Comparison of ENCODE assay signal across 8 cellular contexts in genomic region chr9:133335924-133336811, GRCh38. TPM values are rescaled to one million over a fixed set of nuclear protein-coding genes. Genes with fewer than 3 reads are reported as not detected.
DNase-seq lines count a peak whose midpoint lies in the region; ATAC-seq and TF ChIP-seq lines count a peak whose summit lies in the region.

TSS of gene SURF6 (minus strand) at chr9:133336188. CDS start at chr9:133336132, 56 bp downstream.

- H3K4me3 Mint-ChIP-seq in activated CD4-positive, alpha-beta T cell treated with anti-CD3 and anti-CD28 coated beads, Interleukin-2, amount 10 ng/mL, durations not matched to agents 7 days and 5 days, result peak within 1 kb of the TSS; percentile 93

- H3K36me3 Mint-ChIP-seq in activated CD4-positive, alpha-beta T cell treated with anti-CD3 and anti-CD28 coated beads, Interleukin-2, amount 10 ng/mL, durations not matched to agents 7 days and 5 days (ENCODE audit: low read depth), result peaks cover 50% of the 10 kb centered on the region

- no peak for TF ChIP-seq CTCF in coronary artery (IDR thresholded peaks at IDR 0.05)

- H3K27ac Mint-ChIP-seq in activated CD4-positive, alpha-beta T cell treated with anti-CD3 and anti-CD28 coated beads, Interleukin-2, amount 10 ng/mL, durations not matched to agents 7 days and 5 days, result peak within 1 kb of the TSS; percentile 94

- ATAC-seq in GM19397 (IDR thresholded peaks at IDR 0.05; ENCODE audit: unreplicated experiment) (peak; percentile 76), HG03558 (IDR thresholded peaks at IDR 0.05; ENCODE audit: extremely low read depth, unreplicated experiment) (peak; percentile 69)

- peaks cover 53% of the 10 kb centered on the region for H3K4me1 Mint-ChIP-seq in activated CD4-positive, alpha-beta T cell treated with anti-CD3 and anti-CD28 coated beads, Interleukin-2, amount 10 ng/mL, durations not matched to agents 7 days and 5 days

- peak within 1 kb of the TSS; percentile 82 for H3K4me3 ChIP-seq in coronary artery

- H3K27me3 Mint-ChIP-seq in activated CD4-positive, alpha-beta T cell treated with anti-CD3 and anti-CD28 coated beads, Interleukin-2, amount 10 ng/mL, durations not matched to agents 7 days and 5 days, result no peaks in the 10 kb centered on the region

- POLR2A ChIA-PET in activated CD4-positive, alpha-beta T cell treated with anti-CD3 and anti-CD28 coated beads, Interleukin-2, amount 10 ng/mL, durations not matched to agents 7 days and 5 days (lab: Charles Lee), result interaction anchor here (0.6 kb wide), 1 partner anchor 152 kb away, joined by 4 read pairs; no protein-coding TSS in a partner anchor

- DNase-seq in C1 segment of cervical spinal cord (lab: John Stamatoyannopoulos, UW) (peak; percentile 34 to 93 (median 81)), NCI-H748 (lab: John Stamatoyannopoulos, UW; ENCODE audit: unreplicated experiment) (peak; percentile 95), coronary artery (ENCODE audit: low spot score) (peak; percentile 89), left kidney (ENCODE audit: low read depth, low spot score) (peak; percentile 97)
- peak; percentile 93 for DNase-seq in activated CD4-positive, alpha-beta T cell treated with anti-CD3 and anti-CD28 coated beads, Interleukin-2, amount 10 ng/mL, durations not matched to agents 7 days and 5 days
- DNase-seq in stimulated activated CD4-positive, alpha-beta T cell treated with anti-CD3 and anti-CD28 coated beads, Interleukin-1b, Interleukin-23, amount 100 ng/mL, for 4 hours (ENCODE audit: low read depth in 2 of 2), result peak; percentile 90 to 93

- H3K9me3 Mint-ChIP-seq in activated CD4-positive, alpha-beta T cell treated with anti-CD3 and anti-CD28 coated beads, Interleukin-2, amount 10 ng/mL, durations not matched to agents 7 days and 5 days, result no peaks in the 10 kb centered on the region

- H3K27ac ChIP-seq in coronary artery, result peak within 1 kb of the TSS in 1 of 2 donors; percentile 80

- CTCF ChIA-PET in activated CD4-positive, alpha-beta T cell treated with anti-CD3 and anti-CD28 coated beads, Interleukin-2, amount 10 ng/mL, durations not matched to agents 7 days and 5 days (lab: Charles Lee), result interaction anchor here (1.0 kb wide), 1 partner anchor 192 kb away, joined by 4 read pairs; no protein-coding TSS in a partner anchor

RNA-seq across cellular contexts. Expression of gene SURF6, which starts in this region (rescaled TPM):
- 10 to 100 TPM; 14.2 to 17.3 TPM for total RNA-seq in activated CD4-positive, alpha-beta T cell treated with anti-CD3 and anti-CD28 coated beads, Interleukin-2, amount 10 ng/mL, durations not matched to agents 7 days and 5 days
